Comparison of ENCODE assay signal across 24 cellular contexts in genomic region chr6:10890151-10890550, GRCh38. TPM values are rescaled to one million over a fixed set of nuclear protein-coding genes. Genes with fewer than 3 reads are reported as not detected.
"Had no signal": no experiment of that assay in that cellular context is flagged by ENCODE, and none has a peak within 500 bp of the region (broad histone marks: within the 10 kb centered on the region; RNA-seq: fewer than 3 reads in every experiment).

No MANE protein-coding gene starts in this region.

- H3K36me3 ChIP-seq: heart left ventricle, right lobe of liver, tibial artery, upper lobe of left lung, uterus had no signal

- H3K36me3 Mint-ChIP-seq: stimulated activated effector memory CD8-positive, alpha-beta T cell treated with anti-CD3 and anti-CD28 coated beads, Interleukin-12 subunit alpha, Interleukin-12 subunit beta, amount 100 ng/mL, for 72 hours had no signal

- H3K9me3 ChIP-seq: psoas muscle, right lobe of liver, upper lobe of left lung, uterus had no signal

- H3K4me3 Mint-ChIP-seq: stimulated activated effector memory CD8-positive, alpha-beta T cell treated with anti-CD3 and anti-CD28 coated beads, Interleukin-12 subunit alpha, Interleukin-12 subunit beta, amount 100 ng/mL, for 72 hours had no signal

- H3K4me3 ChIP-seq: dorsolateral prefrontal cortex, heart left ventricle, lung, psoas muscle, right lobe of liver, tibial artery, upper lobe of left lung, uterus had no signal

- H3K4me1 ChIP-seq: psoas muscle, right lobe of liver, uterus had no signal

- ATAC-seq: heart left ventricle; left colon; left ventricle myocardium superior; psoas muscle; stimulated activated naive CD8-positive, alpha-beta T cell treated with anti-CD3 and anti-CD28 coated beads, Interleukin-15, Interleukin-2, amounts not matched to agents 100 U/mL and 50 U/mL, for 24 hours had no signal

- DNase-seq: dorsolateral prefrontal cortex; effector CD8-positive, alpha-beta T cell; foreskin melanocyte; heart left ventricle; hippocampal formation; left colon; left ventricle myocardium superior; mesendoderm; psoas muscle; retina; right lobe of liver; stimulated activated CD4-positive, alpha-beta T cell treated with anti-CD3 and anti-CD28 coated beads, Interleukin-4, amount 100 ng/mL, for 1 hour; stimulated activated CD8-positive, alpha-beta memory T cell treated with anti-CD3 and anti-CD28 coated beads, Interleukin-4, amount 100 ng/mL, for 48 hours; stimulated activated naive CD8-positive, alpha-beta T cell treated with anti-CD3 and anti-CD28 coated beads, Interleukin-15, Interleukin-2, amounts not matched to agents 100 U/mL and 50 U/mL, for 24 hours; tibial artery; upper lobe of left lung; uterus had no signal

- H3K27ac ChIP-seq: dorsolateral prefrontal cortex, heart left ventricle, psoas muscle, right lobe of liver, tibial artery, upper lobe of left lung, uterus had no signal

RNA-seq across cellular contexts. Expression of gene GCM2, which starts 8.3 kb away (rescaled TPM):
- total RNA-seq: dorsolateral prefrontal cortex, glomerular endothelial cell, heart left ventricle, kidney epithelial cell, left colon, left ventricle myocardium superior, lung, omental fat pad, psoas muscle, right lobe of liver, temporal lobe, upper lobe of left lung, uterus had no signal
- polyA plus RNA-seq: esophagus, heart left ventricle, lung, psoas muscle had no signal

RNA-seq across cellular contexts. Expression of gene MAK, which starts 51.8 kb away (rescaled TPM):
- total RNA-seq: glomerular endothelial cell had no signal
